In genomic region chr3:135895106-135895733, GRCh38 we compare ENCODE assay signal across 8 cellular contexts.
DNase-seq lines count a peak whose midpoint lies in the region; ATAC-seq and TF ChIP-seq lines count a peak whose summit lies in the region.

No MANE protein-coding gene starts in this region.

- POLR2A ChIA-PET in HEK293 (lab: Yijun Ruan, JAX): no interaction called here
- POLR2A ChIA-PET in activated CD4-positive, alpha-beta memory T cell treated with anti-CD3 and anti-CD28 coated beads, Interleukin-2, amount 10 ng/mL, durations not matched to agents 7 days and 5 days (lab: Charles Lee): no interaction called here

- no peak overlapping the region for H3K4me2 ChIP-seq in neural cell (ENCODE audit: low read length)

- no peaks in the 10 kb centered on the region for H3K9me2 ChIP-seq in neural cell (ENCODE audit: insufficient read depth, low read length)

- no peak overlapping the region for H3K4me3 ChIP-seq in HEK293 (ENCODE audit: low read depth, low read length)
- H3K4me3 ChIP-seq in neural cell (ENCODE audit: low read length): no peak overlapping the region
- H3K4me3 ChIP-seq in upper lobe of right lung: no peak overlapping the region

- H3K9me3 ChIP-seq in HEK293 (ENCODE audit: control insufficient read depth, insufficient read depth, low read depth, low read length) (no peaks in the 10 kb centered on the region), neural cell (ENCODE audit: low read length) (no peaks in the 10 kb centered on the region), upper lobe of right lung (no peaks in the 10 kb centered on the region)

- H3K9ac ChIP-seq in neural cell (ENCODE audit: low read length): peak overlapping the region; percentile 14

- no peaks in the 10 kb centered on the region for H3K4me1 Mint-ChIP-seq in activated CD4-positive, alpha-beta memory T cell treated with anti-CD3 and anti-CD28 coated beads, Interleukin-2, amount 10 ng/mL, durations not matched to agents 7 days and 5 days

- H3K27me3 ChIP-seq in neural cell (ENCODE audit: insufficient read depth, low read depth, low read length) (no peaks in the 10 kb centered on the region), upper lobe of right lung (no peaks in the 10 kb centered on the region)

- H3F3A ChIP-seq in neural cell (ENCODE audit: insufficient read depth, low read length, poor library complexity, severe bottlenecking): no peaks in the 10 kb centered on the region

- H3K27ac ChIP-seq in HEK293 (ENCODE audit: extremely low read depth, low read depth, low read length): no peak overlapping the region
- no peak overlapping the region for H3K27ac ChIP-seq in neural cell (ENCODE audit: low read length)
- H3K27ac ChIP-seq in upper lobe of right lung: no peak overlapping the region

- no peaks in the 10 kb centered on the region for H3K27me3 Mint-ChIP-seq in activated CD4-positive, alpha-beta memory T cell treated with anti-CD3 and anti-CD28 coated beads, Interleukin-2, amount 10 ng/mL, durations not matched to agents 7 days and 5 days

- H3K4me3 Mint-ChIP-seq in activated CD4-positive, alpha-beta memory T cell treated with anti-CD3 and anti-CD28 coated beads, Interleukin-2, amount 10 ng/mL, durations not matched to agents 7 days and 5 days: no peak overlapping the region

- H3K27ac Mint-ChIP-seq in activated CD4-positive, alpha-beta memory T cell treated with anti-CD3 and anti-CD28 coated beads, Interleukin-2, amount 10 ng/mL, durations not matched to agents 7 days and 5 days: no peak overlapping the region

- ATAC-seq in upper lobe of right lung (peak; percentile 88), HG03196 (IDR thresholded peaks at IDR 0.05; ENCODE audit: unreplicated experiment) (no peak)

- H4K20me1 ChIP-seq in neural cell (ENCODE audit: insufficient read depth): no peaks in the 10 kb centered on the region

- TF ChIP-seq EP300 in neural cell (conservative IDR thresholded peaks at IDR 0.05; ENCODE audit: poor library complexity, severe bottlenecking): no peak

- intact Hi-C loops in upper lobe of right lung (cut with DNase I): no loop called here

- CTCF ChIA-PET in HEK293 (lab: Yijun Ruan, JAX): interaction anchor here (0.7 to 2.0 kb wide), 11 partner anchors 10 to 1101 kb away, joined by 3 to 13 read pairs (median 4); no protein-coding TSS in a partner anchor
- CTCF ChIA-PET in activated CD4-positive, alpha-beta memory T cell treated with anti-CD3 and anti-CD28 coated beads, Interleukin-2, amount 10 ng/mL, durations not matched to agents 7 days and 5 days (lab: Charles Lee): interaction anchor here (1.3 to 2.5 kb wide), 3 partner anchors 89 to 1101 kb away, joined by 3 to 7 read pairs (median 7); partner anchors contain the start of gene EPHB1

- H3K79me2 ChIP-seq in neural cell (replicated peaks; ENCODE audit: insufficient read depth, low read length): no peaks in the 10 kb centered on the region

- H3K36me3 Mint-ChIP-seq in activated CD4-positive, alpha-beta memory T cell treated with anti-CD3 and anti-CD28 coated beads, Interleukin-2, amount 10 ng/mL, durations not matched to agents 7 days and 5 days (ENCODE audit: low read depth): no peaks in the 10 kb centered on the region

- H3K36me3 ChIP-seq in HEK293 (ENCODE audit: control insufficient read depth in 2 of 2, insufficient read depth in 1 of 2, low read length in 2 of 2) (no peaks in the 10 kb centered on the region), neural cell (ENCODE audit: insufficient read depth, low read length) (no peaks in the 10 kb centered on the region), upper lobe of right lung (no peaks in the 10 kb centered on the region)

- H3K9me3 Mint-ChIP-seq in activated CD4-positive, alpha-beta memory T cell treated with anti-CD3 and anti-CD28 coated beads, Interleukin-2, amount 10 ng/mL, durations not matched to agents 7 days and 5 days: no peaks in the 10 kb centered on the region

- peak overlapping the region; percentile 14 for H2AFZ ChIP-seq in neural cell (ENCODE audit: low read depth, low read length)

- TF ChIP-seq CTCF in HEK293 (tag by site-specific recombination; IDR thresholded peaks at IDR 0.05): peak; percentile 49
- TF ChIP-seq CTCF in neural cell (IDR thresholded peaks at IDR 0.05; ENCODE audit: poor library complexity, severe bottlenecking): peak; percentile 97
- peak; percentile 79 for TF ChIP-seq CTCF in upper lobe of right lung (IDR thresholded peaks at IDR 0.05)

- H3K4me1 ChIP-seq in HEK293 (ENCODE audit: control insufficient read depth, insufficient read depth, low read length) (no peaks in the 10 kb centered on the region), upper lobe of right lung (no peaks in the 10 kb centered on the region)

- DNase-seq in COLO829 (ENCODE audit: low spot score) (peak; percentile 54), NCI-H345 treated with DMSO at 0.1 percent for 48 hours (lab: John Stamatoyannopoulos, UW; ENCODE audit: unreplicated experiment) (peak; percentile 57), fibroblast of gingiva (ENCODE audit: low read depth) (peak; percentile 70), upper lobe of right lung (peak; percentile 83)
- peak; percentile 42 for DNase-seq in activated CD4-positive, alpha-beta memory T cell treated with anti-CD3 and anti-CD28 coated beads, Interleukin-2, amount 10 ng/mL, durations not matched to agents 7 days and 5 days

- peak; percentile 99 for TF ChIP-seq RAD21 in neural cell (conservative IDR thresholded peaks at IDR 0.05)

TF ChIP-seq in HEK293, 187 proteins besides CTCF, POLR2A, EP300 and RAD21 (continues in another document):
- TF ChIP-seq ZNF654 (tag by site-specific recombination; IDR thresholded peaks at IDR 0.05; ENCODE audit: low read depth) (peak; percentile 82), ZNF48 (tag by site-specific recombination; IDR thresholded peaks at IDR 0.05) (no peak), ZBTB44 (tag by site-specific recombination; IDR thresholded peaks at IDR 0.05) (no peak), ZNF354C (tag by site-specific recombination; IDR thresholded peaks at IDR 0.05; ENCODE audit: borderline replicate concordance, low read depth) (no peak), GLI4 (tag by site-specific recombination; IDR thresholded peaks at IDR 0.05) (no peak), RBAK (tag by site-specific recombination; IDR thresholded peaks at IDR 0.05) (no peak), ELK4 (IDR thresholded peaks at IDR 0.05; ENCODE audit: borderline replicate concordance, low read depth, low read length) (no peak)

TF ChIP-seq in neural cell, 6 proteins besides CTCF, POLR2A, EP300 and RAD21:
- no peak for TF ChIP-seq POLR2AphosphoS5 (IDR thresholded peaks at IDR 0.05)
- TF ChIP-seq SMC3 (conservative IDR thresholded peaks at IDR 0.05; ENCODE audit: poor library complexity): peak; percentile 99
- no peak for TF ChIP-seq TAF1 (IDR thresholded peaks at IDR 0.05; ENCODE audit: low read depth)
- no peak for TF ChIP-seq EZH2 (IDR thresholded peaks at IDR 0.05; ENCODE audit: borderline replicate concordance, insufficient read depth, low read length, poor library complexity, severe bottlenecking)
- no peak for TF ChIP-seq MXI1 (conservative IDR thresholded peaks at IDR 0.05; ENCODE audit: poor library complexity, severe bottlenecking)
- no peak for TF ChIP-seq REST (IDR thresholded peaks at IDR 0.05; ENCODE audit: borderline replicate concordance)
